In genomic region chr12:7502612-7503011, GRCh38 we compare ENCODE assay signal across 26 cellular contexts. TPM values are rescaled to one million over a fixed set of nuclear protein-coding genes. Genes with fewer than 3 reads are reported as not detected.
DNase-seq lines count a peak whose midpoint lies in the region; ATAC-seq, FAIRE-seq and TF ChIP-seq lines count a peak whose summit lies in the region.
"Had no signal": no experiment of that assay in that cellular context is flagged by ENCODE, and none has a peak within 500 bp of the region (broad histone marks: within the 10 kb centered on the region; RNA-seq: fewer than 3 reads in every experiment).

No MANE protein-coding gene starts in this region.

- peaks cover 3% of the 10 kb centered on the region; the same call in 1 of the 2 replicates for H3K27me3 Mint-ChIP-seq in HFFc6 (ENCODE audit: insufficient read depth)

- TF ChIP-seq RAD21 in A549 (conservative IDR thresholded peaks at IDR 0.05 in 1 of 2, IDR thresholded peaks at IDR 0.05 in 1 of 2) = no peak

- H3K4me3 Mint-ChIP-seq in HFFc6 = no peak overlapping the region
- H3K4me3 Mint-ChIP-seq: activated naive CD4-positive, alpha-beta T cell treated with anti-CD3 and anti-CD28 coated beads, Interleukin-2, amount 50 U/mL, for 24 hours; central memory CD8-positive, alpha-beta T cell; natural killer cell treated with Interleukin-12 subunit alpha and Interleukin-12 subunit beta and Interleukin-15 and Interleukin-18, amount 100 ng/mL, for 72 hours; stimulated activated memory B cell treated with anti-CD40 and anti-IgM and Interleukin-4, amounts not matched to agents 10 μg/mL and 1 μg/mL and 100 μg/mL, for 72 hours; T-helper 1 cell treated with Interleukin-12 subunit alpha and Interleukin-12 subunit beta and Interleukin-4 antibody, amounts not matched to agents 30 μg/mL and 1 μg/mL, for 36 hours had no signal

- H3K27me3 ChIP-seq in esophagus squamous epithelium (no peaks in the 10 kb centered on the region), spleen (replicated peaks in 1 of 7) (peaks cover 0 to 1% (median 0%) of the 10 kb centered on the region in 7 donors)

- POLR2A ChIA-PET in A549 (lab: Yijun Ruan, JAX) = no interaction called here

- no peaks in the 10 kb centered on the region; the same call in 1 of the 2 replicates for H3K36me3 Mint-ChIP-seq in HFFc6 (ENCODE audit: low read depth)
- H3K36me3 Mint-ChIP-seq: activated naive CD4-positive, alpha-beta T cell treated with anti-CD3 and anti-CD28 coated beads, Interleukin-2, amount 50 U/mL, for 24 hours; natural killer cell treated with Interleukin-12 subunit alpha and Interleukin-12 subunit beta and Interleukin-15 and Interleukin-18, amount 100 ng/mL, for 72 hours; stimulated activated memory B cell treated with anti-CD40 and anti-IgM and Interleukin-4, amounts not matched to agents 10 μg/mL and 1 μg/mL and 100 μg/mL, for 72 hours had no signal

- H3K36me3 ChIP-seq in esophagus squamous epithelium = no peaks in the 10 kb centered on the region
- H3K36me3 ChIP-seq in spleen = no peaks in the 10 kb centered on the region

- no peak for DNase-seq in A549 (ENCODE audit: low read depth in 1 of 2, low spot score in 1 of 2)
- no peak for DNase-seq in HFFc6
- no peak for DNase-seq in esophagus squamous epithelium (lab: John Stamatoyannopoulos, UW)
- DNase-seq in spleen = no peak
- DNase-seq in cerebellar cortex (ENCODE audit: low spot score) = no peak
- no peak for DNase-seq in GM10266 (ENCODE audit: extremely low spot score)
- no peak for DNase-seq in sciatic nerve (ENCODE audit: low spot score)
- DNase-seq in NOMO-1 treated with dmso at 0.1 percent for 144 hours (lab: John Stamatoyannopoulos, UW; ENCODE audit: unreplicated experiment) = no peak
- DNase-seq: activated CD4-positive, alpha-beta T cell treated with anti-CD3 and anti-CD28 coated beads for 48 hours; aorta; C1 segment of cervical spinal cord; effector CD4-positive, alpha-beta T cell; kidney glomerular epithelial cell; NCI-H1105; NCI-H2081; NCI-H446 treated with DMSO at 0.1 percent for 48 hours; stimulated activated CD4-positive, alpha-beta T cell treated with anti-CD3 and anti-CD28 coated beads, Interleukin-1b, Interleukin-23, amount 100 ng/mL, for 48 hours; trophoblast cell had no signal

- CTCF ChIA-PET in A549 (lab: Yijun Ruan, JAX) = no interaction called here

- no peak for TF ChIP-seq EP300 in A549 (IDR thresholded peaks at IDR 0.05)

- no peak overlapping the region for H3K27ac Mint-ChIP-seq in HFFc6
- H3K27ac Mint-ChIP-seq: activated naive CD4-positive, alpha-beta T cell treated with anti-CD3 and anti-CD28 coated beads, Interleukin-2, amount 50 U/mL, for 24 hours; natural killer cell treated with Interleukin-12 subunit alpha and Interleukin-12 subunit beta and Interleukin-15 and Interleukin-18, amount 100 ng/mL, for 72 hours; stimulated activated memory B cell treated with anti-CD40 and anti-IgM and Interleukin-4, amounts not matched to agents 10 μg/mL and 1 μg/mL and 100 μg/mL, for 72 hours; T-helper 1 cell treated with Interleukin-12 subunit alpha and Interleukin-12 subunit beta and Interleukin-4 antibody, amounts not matched to agents 30 μg/mL and 1 μg/mL, for 36 hours had no signal

- TF ChIP-seq POLR2A in A549 (IDR thresholded peaks at IDR 0.05; ENCODE audit: low read length) (no peak), esophagus squamous epithelium (IDR thresholded peaks at IDR 0.05) (no peak), spleen (IDR thresholded peaks at IDR 0.05) (no peak)

- no peak overlapping the region for H3K4me2 ChIP-seq in A549

- H3K9me3 ChIP-seq in A549 (no peaks in the 10 kb centered on the region), esophagus squamous epithelium (no peaks in the 10 kb centered on the region), spleen (peaks cover 0 to 2% (median 0%) of the 10 kb centered on the region in 8 donors)

- H3K4me1 Mint-ChIP-seq in HFFc6 (ENCODE audit: low read depth) = peaks cover 37% of the 10 kb centered on the region
- H3K4me1 Mint-ChIP-seq: activated naive CD4-positive, alpha-beta T cell treated with anti-CD3 and anti-CD28 coated beads, Interleukin-2, amount 50 U/mL, for 24 hours; central memory CD8-positive, alpha-beta T cell; stimulated activated memory B cell treated with anti-CD40 and anti-IgM and Interleukin-4, amounts not matched to agents 10 μg/mL and 1 μg/mL and 100 μg/mL, for 72 hours had no signal

- H3K9me3 Mint-ChIP-seq in HFFc6 = no peaks in the 10 kb centered on the region; the same call in 1 of the 2 replicates
- H3K9me3 Mint-ChIP-seq: central memory CD8-positive, alpha-beta T cell; natural killer cell treated with Interleukin-12 subunit alpha and Interleukin-12 subunit beta and Interleukin-15 and Interleukin-18, amount 100 ng/mL, for 72 hours; T-helper 1 cell treated with Interleukin-12 subunit alpha and Interleukin-12 subunit beta and Interleukin-4 antibody, amounts not matched to agents 30 μg/mL and 1 μg/mL, for 36 hours had no signal

- H3K27ac ChIP-seq in A549 (no peak overlapping the region), esophagus squamous epithelium (peak overlapping the region in 3 of 4 donors; percentile 14 to 61 (median 46)), spleen (peak overlapping the region in 5 of 8 donors; percentile 63 to 70 (median 68))

- 10% methylated on average over 3 of the region's 3 CpGs for WGBS in A549 (ENCODE audit: missing lambda C conversion rate)
- 73 to 80% methylated on average over 3 of the region's 3 CpGs for WGBS in esophagus squamous epithelium, 2 donors
- 70 to 88% (median 78%) methylated on average over 3 of the region's 3 CpGs for WGBS in spleen, 5 donors

- ATAC-seq in A549 (0 out of 6 replicates have a peak, but pooled peaks of 1 of the 2 experiments have one; percentile 47), sciatic nerve (no peak)
- ATAC-seq: esophagus mucosa; natural killer cell treated with Interleukin-12 subunit alpha and Interleukin-12 subunit beta and Interleukin-15 and Interleukin-18, amount 100 ng/mL, for 72 hours; stimulated activated memory B cell treated with anti-CD40 and anti-IgM and Interleukin-4, amounts not matched to agents 10 μg/mL and 1 μg/mL and 100 μg/mL, for 72 hours had no signal

- intact Hi-C loops in esophagus squamous epithelium (cut with DNase I) (no loop called here), spleen (cut with DNase I; ENCODE audit: low total_unique reads) (no loop called here), sciatic nerve (cut with DNase I) (no loop called here)

- H3K4me3 ChIP-seq in A549 (no peak overlapping the region), esophagus squamous epithelium (peak overlapping the region in 2 of 4 donors; percentile 17 to 41), spleen (peak overlapping the region in 5 of 8 donors; percentile 6 to 61 (median 28))

- peak; percentile 67 for FAIRE-seq in A549 (lab: Jason Lieb, UNC)
- FAIRE-seq: RCC 7860 had no signal

- no peak for TF ChIP-seq CTCF in A549 (IDR thresholded peaks at IDR 0.05)
- TF ChIP-seq CTCF in HFFc6 (IDR thresholded peaks at IDR 0.05) = peak; percentile 13; the same call in 1 of the 2 replicates
- TF ChIP-seq CTCF in esophagus squamous epithelium (IDR thresholded peaks at IDR 0.05) = no peak
- TF ChIP-seq CTCF in spleen (IDR thresholded peaks at IDR 0.05 in 8 of 11, conservative IDR thresholded peaks at IDR 0.05 in 3 of 11) = no peak
- TF ChIP-seq CTCF in GM10266 (IDR thresholded peaks at IDR 0.05; ENCODE audit: control insufficient read depth, insufficient read depth, low read depth, missing control alignments) = no peak

- H3K4me1 ChIP-seq in A549 = no peaks in the 10 kb centered on the region
- no peaks in the 10 kb centered on the region for H3K4me1 ChIP-seq in esophagus squamous epithelium
- H3K4me1 ChIP-seq in spleen = peaks cover 0 to 4% (median 0%) of the 10 kb centered on the region in 6 donors

TF ChIP-seq in A549, 52 proteins besides CTCF, POLR2A, EP300 and RAD21 (continues in another document):
- TF ChIP-seq ZSCAN20 (CRISPR knock-in tag; IDR thresholded peaks at IDR 0.05) (no peak), ELK1 (IDR thresholded peaks at IDR 0.05; ENCODE audit: low read depth, low read length) (no peak), KDM1A (IDR thresholded peaks at IDR 0.05; ENCODE audit: low read depth) (no peak), POLR2AphosphoS2 (conservative IDR thresholded peaks at IDR 0.05; ENCODE audit: low read length) (no peak), BHLHE40 (IDR thresholded peaks at IDR 0.05; ENCODE audit: low read depth, low read length) (no peak), FOSL2 (IDR thresholded peaks at IDR 0.05) (no peak), FOSL2 (CRISPR knock-in tag; IDR thresholded peaks at IDR 0.05) (no peak)

RNA-seq across cellular contexts. Expression of gene CD163, which starts 1.0 kb away (rescaled TPM):
- polyA plus RNA-seq in A549 (2011; rRNA removed) (not detected in 2 replicates), A549 (2017; fragmentation: RNase III; extraction: RNeasy Plus Mini Kit Qiagen cat#74134 plus additional on column Dnase treatment) (not detected in 3 replicates), spleen (10 to 100 TPM; 55.4 to 75.6 (median 73.3) TPM)
- polyA plus RNA-seq in A549 (2012; cell fraction: cytosol; rRNA removed) = not detected in 2 replicates
- polyA plus RNA-seq in A549 (2012; cell fraction: nucleus; rRNA removed) = not detected in 2 replicates
- 0.04 TPM in 1 of 2 replicates, not detected in the other for polyA minus RNA-seq in A549 (2011; rRNA and poly(A)+ RNA removed)
- under 1 TPM in 1 of 6 experiments, not detected in 5; 0.07 TPM for total RNA-seq in HFFc6 (2021; fragmentation: NEBNext Ultra II Directional; extraction: Animal tissue kit (Norgen Biotek cat#: 25700))
- total RNA-seq in esophagus squamous epithelium (100 to 1,000 TPM in 2 of 4 donors, 10 to 100 TPM in 1, 1 to 10 TPM in 1; 4.2 to 137 (median 67.1) TPM), spleen (1,000 to 10,000 TPM in 1 of 7 donors, 100 to 1,000 TPM in 6; 176 to 1,037 (median 534) TPM), sciatic nerve (91.9 TPM)
- total RNA-seq: natural killer cell treated with Interleukin-12 subunit alpha and Interleukin-12 subunit beta and Interleukin-15 and Interleukin-18, amount 100 ng/mL, for 72 hours; osteocyte had no signal

RNA-seq across cellular contexts. Expression of gene CD163L1, which starts 58.7 kb away (rescaled TPM):
- polyA plus RNA-seq in A549 (2011; rRNA removed) (0.44 and 0.73 TPM in 2 replicates), A549 (2017; fragmentation: RNase III; extraction: RNeasy Plus Mini Kit Qiagen cat#74134 plus additional on column Dnase treatment) (0.22 to 0.34 TPM (median 0.22 TPM) in 3 replicates), spleen (10 to 100 TPM; 11.7 to 25.3 (median 14.5) TPM)
- polyA plus RNA-seq in A549 (2012; cell fraction: cytosol; rRNA removed) = 0.05 TPM in 2 replicates
- polyA plus RNA-seq in A549 (2012; cell fraction: nucleus; rRNA removed) = 0.08 and 0.09 TPM in 2 replicates
- polyA minus RNA-seq in A549 (2011; rRNA and poly(A)+ RNA removed) = 2.4 and 4.5 TPM in 2 replicates
- total RNA-seq in HFFc6 (2021; fragmentation: NEBNext Ultra II Directional; extraction: Animal tissue kit (Norgen Biotek cat#: 25700)) = 1 to 10 TPM; 5.7 to 9.9 (median 7.6) TPM
- total RNA-seq in esophagus squamous epithelium (1 to 10 TPM in 2 of 4 donors, under 1 TPM in 2; 0.15 to 2.8 (median 1.1) TPM), spleen (100 to 1,000 TPM in 4 of 7 donors, 10 to 100 TPM in 3; 61.2 to 192 (median 103) TPM), sciatic nerve (12.0 TPM)
- total RNA-seq: natural killer cell treated with Interleukin-12 subunit alpha and Interleukin-12 subunit beta and Interleukin-15 and Interleukin-18, amount 100 ng/mL, for 72 hours had no signal

Comparison
In these comparisons a context has a peak if more than half of its experiments do, and no peak if none do; other contexts are left out.
1. H3K27ac ChIP-seq: peak in esophagus squamous epithelium (3 of 4) and spleen (5 of 8); none in A549 (0 of 2).
2. RNA of gene CD163, which starts 1.0 kb away (total RNA-seq): 176 to 1,037 TPM in spleen, 4.2 to 137 TPM in esophagus squamous epithelium and 91.9 TPM in sciatic nerve (single experiment); 0.07 TPM in HFFc6; every median in the first group is over 4 times any median in the second.